In the genomic region with DNA sequence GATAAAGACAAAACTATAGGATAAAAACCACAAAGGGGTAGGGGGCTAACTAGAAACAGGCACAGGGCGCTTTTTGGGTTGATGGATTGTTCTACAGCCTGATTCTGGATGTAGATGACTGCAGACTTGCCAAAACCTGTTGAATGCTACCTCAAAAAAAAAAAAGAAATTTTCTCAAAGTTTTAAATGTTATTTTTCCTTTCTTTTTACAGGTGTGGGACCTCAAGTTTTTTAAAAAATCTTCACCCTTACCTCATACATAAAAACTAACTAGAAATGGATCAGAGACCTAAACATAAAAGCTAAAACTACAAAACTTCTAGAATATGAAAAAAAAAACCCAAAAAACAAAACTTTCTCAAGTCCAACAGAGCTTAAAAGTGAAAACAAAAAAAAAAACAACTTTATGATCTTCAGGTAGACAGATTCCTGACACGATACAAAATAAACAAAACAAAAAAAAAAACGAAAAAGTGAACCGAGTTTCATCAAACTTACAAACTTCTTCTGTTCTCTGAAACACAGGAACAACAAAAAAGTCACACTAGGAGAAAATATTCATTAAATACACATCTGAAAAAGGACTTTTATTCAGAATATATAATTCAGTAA, we compare ENCODE assay signal across 1 cellular context.
TF ChIP-seq lines count a peak whose summit lies in the region.

No MANE protein-coding gene starts in this region.

TF ChIP-seq in HEK293, 187 proteins besides CTCF, POLR2A, EP300 and RAD21 (continued from another document):
- TF ChIP-seq, protein P1, sequence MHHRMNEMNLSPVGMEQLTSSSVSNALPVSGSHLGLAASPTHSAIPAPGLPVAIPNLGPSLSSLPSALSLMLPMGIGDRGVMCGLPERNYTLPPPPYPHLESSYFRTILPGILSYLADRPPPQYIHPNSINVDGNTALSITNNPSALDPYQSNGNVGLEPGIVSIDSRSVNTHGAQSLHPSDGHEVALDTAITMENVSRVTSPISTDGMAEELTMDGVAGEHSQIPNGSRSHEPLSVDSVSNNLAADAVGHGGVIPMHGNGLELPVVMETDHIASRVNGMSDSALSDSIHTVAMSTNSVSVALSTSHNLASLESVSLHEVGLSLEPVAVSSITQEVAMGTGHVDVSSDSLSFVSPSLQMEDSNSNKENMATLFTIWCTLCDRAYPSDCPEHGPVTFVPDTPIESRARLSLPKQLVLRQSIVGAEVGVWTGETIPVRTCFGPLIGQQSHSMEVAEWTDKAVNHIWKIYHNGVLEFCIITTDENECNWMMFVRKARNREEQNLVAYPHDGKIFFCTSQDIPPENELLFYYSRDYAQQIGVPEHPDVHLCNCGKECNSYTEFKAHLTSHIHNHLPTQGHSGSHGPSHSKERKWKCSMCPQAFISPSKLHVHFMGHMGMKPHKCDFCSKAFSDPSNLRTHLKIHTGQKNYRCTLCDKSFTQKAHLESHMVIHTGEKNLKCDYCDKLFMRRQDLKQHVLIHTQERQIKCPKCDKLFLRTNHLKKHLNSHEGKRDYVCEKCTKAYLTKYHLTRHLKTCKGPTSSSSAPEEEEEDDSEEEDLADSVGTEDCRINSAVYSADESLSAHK (tag by site-specific recombination; IDR thresholded peaks at IDR 0.05): peak; percentile 28; the same call in 1 of the 2 replicates
